ENCODE assay signal across 19 cellular contexts in genomic region chr2:126698376-126698775, GRCh38. TPM values are rescaled to one million over a fixed set of nuclear protein-coding genes. Genes with fewer than 3 reads are reported as not detected.
DNase-seq lines count a peak whose midpoint lies in the region; ATAC-seq and TF ChIP-seq lines count a peak whose summit lies in the region.
"Had no signal": no experiment of that assay in that cellular context is flagged by ENCODE, and none has a peak within 500 bp of the region (broad histone marks: within the 10 kb centered on the region; RNA-seq: fewer than 3 reads in every experiment).

No MANE protein-coding gene starts in this region.

- intact Hi-C loops in CD8-positive, alpha-beta T cell (cut with DNase I, micrococcal nuclease): no loop called here
- intact Hi-C loops in activated T-helper 2 cell treated with anti-CD3 and anti-CD28 coated beads, Interferon-gamma antibody, Interleukin-2, Interleukin-4, amounts not matched to agents 10 μg/mL and 5 μg/mL and 100 μg/mL, durations not matched to agents 14 hours and 24 hours and 36 hours (cut with micrococcal nuclease): no loop called here

- no peaks in the 10 kb centered on the region for H3K9me3 Mint-ChIP-seq in CD8-positive, alpha-beta T cell
- peaks cover 3% of the 10 kb centered on the region for H3K9me3 Mint-ChIP-seq in endodermal cell
- no peaks in the 10 kb centered on the region for H3K9me3 Mint-ChIP-seq in activated T-helper 2 cell treated with anti-CD3 and anti-CD28 coated beads, Interferon-gamma antibody, Interleukin-2, Interleukin-4, amounts not matched to agents 10 μg/mL and 5 μg/mL and 100 μg/mL, durations not matched to agents 14 hours and 24 hours and 36 hours

- H3K4me2 ChIP-seq in parathyroid adenoma (ENCODE audit: low read length): no peak overlapping the region

- H3K27me3 ChIP-seq in CD8-positive, alpha-beta T cell (ENCODE audit: insufficient read depth, low read length): no peaks in the 10 kb centered on the region
- H3K27me3 ChIP-seq in endodermal cell (ENCODE audit: control insufficient read depth, insufficient read depth, low read length, poor library complexity, severe bottlenecking): no peaks in the 10 kb centered on the region
- H3K27me3 ChIP-seq in parathyroid adenoma (ENCODE audit: control insufficient read depth, insufficient read depth, low read length): no peaks in the 10 kb centered on the region
- H3K27me3 ChIP-seq: SJSA1 had no signal

- no peak for TF ChIP-seq CTCF in CD8-positive, alpha-beta T cell (IDR thresholded peaks at IDR 0.05)
- no peak for TF ChIP-seq CTCF in endodermal cell (conservative IDR thresholded peaks at IDR 0.05)
- no peak for TF ChIP-seq CTCF in parathyroid adenoma (IDR thresholded peaks at IDR 0.05)

- no peaks in the 10 kb centered on the region for H3K27me3 Mint-ChIP-seq in CD8-positive, alpha-beta T cell (ENCODE audit: low read depth)
- H3K27me3 Mint-ChIP-seq in endodermal cell (ENCODE audit: insufficient read depth): peaks cover 2% of the 10 kb centered on the region
- H3K27me3 Mint-ChIP-seq in activated T-helper 2 cell treated with anti-CD3 and anti-CD28 coated beads, Interferon-gamma antibody, Interleukin-2, Interleukin-4, amounts not matched to agents 10 μg/mL and 5 μg/mL and 100 μg/mL, durations not matched to agents 14 hours and 24 hours and 36 hours (ENCODE audit: low read depth): no peaks in the 10 kb centered on the region

- H3K36me3 ChIP-seq in CD8-positive, alpha-beta T cell (ENCODE audit: insufficient read depth, low read length): peaks cover 36% of the 10 kb centered on the region
- no peaks in the 10 kb centered on the region for H3K36me3 ChIP-seq in endodermal cell (ENCODE audit: control insufficient read depth, insufficient read depth, low read length)
- no peaks in the 10 kb centered on the region for H3K36me3 ChIP-seq in parathyroid adenoma (ENCODE audit: control insufficient read depth, insufficient read depth, low read length)
- H3K36me3 ChIP-seq: SJSA1 had no signal

- no peaks in the 10 kb centered on the region for H3K9me3 ChIP-seq in CD8-positive, alpha-beta T cell (ENCODE audit: low read length)
- peaks cover 11% of the 10 kb centered on the region for H3K9me3 ChIP-seq in endodermal cell (ENCODE audit: control insufficient read depth, low read length)
- H3K9me3 ChIP-seq in parathyroid adenoma (ENCODE audit: control insufficient read depth, low read length): no peaks in the 10 kb centered on the region
- H3K9me3 ChIP-seq: SJSA1 had no signal

- peaks cover 7% of the 10 kb centered on the region for H3K4me1 Mint-ChIP-seq in CD8-positive, alpha-beta T cell (ENCODE audit: low read depth)
- H3K4me1 Mint-ChIP-seq in endodermal cell: peaks cover 10% of the 10 kb centered on the region
- H3K4me1 Mint-ChIP-seq in activated T-helper 2 cell treated with anti-CD3 and anti-CD28 coated beads, Interferon-gamma antibody, Interleukin-2, Interleukin-4, amounts not matched to agents 10 μg/mL and 5 μg/mL and 100 μg/mL, durations not matched to agents 14 hours and 24 hours and 36 hours (ENCODE audit: low read depth): peaks cover 6% of the 10 kb centered on the region

- POLR2A ChIA-PET in CD8-positive, alpha-beta T cell (lab: Charles Lee): no interaction called here

- no peaks in the 10 kb centered on the region for H3K79me2 ChIP-seq in parathyroid adenoma

- DNase-seq in CD8-positive, alpha-beta T cell: no peak
- DNase-seq in NCI-H82 (lab: John Stamatoyannopoulos, UW) (peak; percentile 93), endodermal cell (peak; percentile 35)
- DNase-seq in activated T-helper 2 cell treated with anti-CD3 and anti-CD28 coated beads, Interferon-gamma antibody, Interleukin-2, Interleukin-4, amounts not matched to agents 10 μg/mL and 5 μg/mL and 100 μg/mL, durations not matched to agents 14 hours and 24 hours and 36 hours (ENCODE audit: low spot score): no peak
- DNase-seq: COR-L47, IMR-90, Kasumi-1, MM.1S, NCI-H1105 treated with DMSO at 0.1 percent for 48 hours, NCI-H187, NCI-H345, PC-3 had no signal

- CTCF ChIA-PET in CD8-positive, alpha-beta T cell (lab: Charles Lee): interaction anchor here (2.4 to 4.5 kb wide), 2 partner anchors 79 to 170 kb away, joined by 8 to 19 read pairs; no protein-coding TSS in a partner anchor

- 80 to 86% methylated on average over 1 to 2 of the region's 2 CpGs for whole genome bisulfite sequencing in endodermal cell (ENCODE audit: insufficient coverage in 1 of 2, insufficient read length in 1 of 2), 2 experiments

- H3K4me3 ChIP-seq in CD8-positive, alpha-beta T cell (ENCODE audit: low read depth, low read length): no peak overlapping the region
- H3K4me3 ChIP-seq in endodermal cell (ENCODE audit: low read length): no peak overlapping the region
- no peak overlapping the region for H3K4me3 ChIP-seq in parathyroid adenoma (ENCODE audit: low read depth, low read length)
- H3K4me3 ChIP-seq: SJSA1 had no signal

- no peak overlapping the region for H3K27ac ChIP-seq in CD8-positive, alpha-beta T cell (ENCODE audit: low read depth, low read length)
- H3K27ac ChIP-seq in endodermal cell (ENCODE audit: low read depth, low read length): no peak overlapping the region
- peak overlapping the region; percentile 94 for H3K27ac ChIP-seq in parathyroid adenoma
- H3K27ac ChIP-seq: C4-2B, SJSA1 had no signal

- H3K27ac Mint-ChIP-seq in CD8-positive, alpha-beta T cell: peak overlapping the region; percentile 9
- H3K27ac Mint-ChIP-seq in endodermal cell: no peak overlapping the region
- no peak overlapping the region for H3K27ac Mint-ChIP-seq in activated T-helper 2 cell treated with anti-CD3 and anti-CD28 coated beads, Interferon-gamma antibody, Interleukin-2, Interleukin-4, amounts not matched to agents 10 μg/mL and 5 μg/mL and 100 μg/mL, durations not matched to agents 14 hours and 24 hours and 36 hours

- H3K9ac ChIP-seq in endodermal cell (ENCODE audit: extremely low read depth, low read length, poor library complexity, severe bottlenecking) (no peak overlapping the region), parathyroid adenoma (no peak overlapping the region)

- no peak for ATAC-seq in CD8-positive, alpha-beta T cell
- ATAC-seq in GM21786 (IDR thresholded peaks at IDR 0.05; ENCODE audit: unreplicated experiment): no peak
- no peak for ATAC-seq in HG03108 (IDR thresholded peaks at IDR 0.05; ENCODE audit: unreplicated experiment)
- ATAC-seq: HCT116, PC-3 had no signal

- no peak overlapping the region for H3K4me3 Mint-ChIP-seq in CD8-positive, alpha-beta T cell
- H3K4me3 Mint-ChIP-seq in endodermal cell: no peak overlapping the region
- H3K4me3 Mint-ChIP-seq in activated T-helper 2 cell treated with anti-CD3 and anti-CD28 coated beads, Interferon-gamma antibody, Interleukin-2, Interleukin-4, amounts not matched to agents 10 μg/mL and 5 μg/mL and 100 μg/mL, durations not matched to agents 14 hours and 24 hours and 36 hours (ENCODE audit: low read depth): no peak overlapping the region

- H2AFZ ChIP-seq in parathyroid adenoma: peak overlapping the region; percentile 19

- H3K4me1 ChIP-seq in CD8-positive, alpha-beta T cell (ENCODE audit: insufficient read depth, low read length): no peaks in the 10 kb centered on the region
- H3K4me1 ChIP-seq in endodermal cell (ENCODE audit: control insufficient read depth, insufficient read depth, low read length) (no peaks in the 10 kb centered on the region), parathyroid adenoma (peaks cover 59% of the 10 kb centered on the region)
- H3K4me1 ChIP-seq: SJSA1 had no signal

- peaks cover 68% of the 10 kb centered on the region for H3K36me3 Mint-ChIP-seq in CD8-positive, alpha-beta T cell
- peaks cover 11% of the 10 kb centered on the region for H3K36me3 Mint-ChIP-seq in endodermal cell (ENCODE audit: low read depth)
- H3K36me3 Mint-ChIP-seq in activated T-helper 2 cell treated with anti-CD3 and anti-CD28 coated beads, Interferon-gamma antibody, Interleukin-2, Interleukin-4, amounts not matched to agents 10 μg/mL and 5 μg/mL and 100 μg/mL, durations not matched to agents 14 hours and 24 hours and 36 hours (ENCODE audit: low read depth): peaks cover 69% of the 10 kb centered on the region

RNA-seq across cellular contexts. Expression of gene GYPC, which starts 42.4 kb away (rescaled TPM):
- 100 to 1,000 TPM; 191 to 195 TPM for total RNA-seq in CD8-positive, alpha-beta T cell
- 10 to 100 TPM; 15.3 to 23.2 TPM for total RNA-seq in endodermal cell
- 71.8 TPM for polyA plus RNA-seq in endodermal cell (2013, experiment 1 of 2)
- 75.2 TPM for polyA plus RNA-seq in endodermal cell (2013, experiment 2 of 2)
- 119 and 128 TPM in 2 replicates for total RNA-seq in activated T-helper 2 cell treated with anti-CD3 and anti-CD28 coated beads, Interferon-gamma antibody, Interleukin-2, Interleukin-4, amounts not matched to agents 10 μg/mL and 5 μg/mL and 100 μg/mL, durations not matched to agents 14 hours and 24 hours and 36 hours
- total RNA-seq: HT1080, PC-3, SJSA1 had no signal

Comparison
In these comparisons a context has a peak if more than half of its experiments do, and no peak if none do; other contexts are left out.
1. DNase-seq: peak in NCI-H82 (single experiment) and endodermal cell (single experiment); none in CD8-positive, alpha-beta T cell (0 of 7) and activated T-helper 2 cell treated with anti-CD3 and anti-CD28 coated beads, Interferon-gamma antibody, Interleukin-2, Interleukin-4, amounts not matched to agents 10 μg/mL and 5 μg/mL and 100 μg/mL, durations not matched to agents 14 hours and 24 hours and 36 hours (single experiment).